ENCODE assay signal across 9 cellular contexts in genomic region chr6:53979468-53980067, GRCh38.
DNase-seq lines count a peak whose midpoint lies in the region; ATAC-seq and TF ChIP-seq lines count a peak whose summit lies in the region.
"Had no signal": no experiment of that assay in that cellular context is flagged by ENCODE, and none has a peak within 500 bp of the region (broad histone marks: within the 10 kb centered on the region; RNA-seq: fewer than 3 reads in every experiment).

No MANE protein-coding gene starts in this region.

- peak; percentile 21 for DNase-seq in COR-L47 (lab: John Stamatoyannopoulos, UW)
- DNase-seq in GM19238 (ENCODE audit: insufficient read length, low spot score), result peak; percentile 3
- peak; percentile 33 for DNase-seq in NCI-H2227 treated with DMSO at 0.1 percent for 48 hours (lab: John Stamatoyannopoulos, UW)
- DNase-seq in MCF 10A (ENCODE audit: unreplicated experiment), result peak; percentile 58
- DNase-seq in medulla oblongata (ENCODE audit: extremely low spot score), result peak; percentile 69
- DNase-seq in effector memory CD8-positive, alpha-beta T cell, result no peak
- DNase-seq in NCI-H187 (lab: John Stamatoyannopoulos, UW), result no peak

- CTCF ChIA-PET in MCF 10A (lab: Yijun Ruan, JAX), result interaction anchor here (1.1 to 1.7 kb wide), 3 partner anchors 261 to 291 kb away, joined by 3 to 7 read pairs (median 6); no protein-coding TSS in a partner anchor

- H3K9me3 Mint-ChIP-seq in MCF 10A (ENCODE audit: unreplicated experiment), result no peaks in the 10 kb centered on the region
- no peaks in the 10 kb centered on the region for H3K9me3 Mint-ChIP-seq in effector memory CD8-positive, alpha-beta T cell
- H3K9me3 Mint-ChIP-seq: naive thymus-derived CD8-positive, alpha-beta T cell had no signal

- no TSS peak for BruUV-seq in MCF 10A (replicated peaks; lab: Mats Ljungman, UMichigan)

- ATAC-seq in effector memory CD8-positive, alpha-beta T cell (replicated peaks), result no peak
- ATAC-seq in GM21529 (IDR thresholded peaks at IDR 0.05; ENCODE audit: unreplicated experiment), result no peak
- ATAC-seq: naive thymus-derived CD8-positive, alpha-beta T cell had no signal

- no peaks in the 10 kb centered on the region for H3K36me3 Mint-ChIP-seq in MCF 10A (ENCODE audit: insufficient read depth, unreplicated experiment)
- H3K36me3 Mint-ChIP-seq in effector memory CD8-positive, alpha-beta T cell (ENCODE audit: insufficient read depth), result no peaks in the 10 kb centered on the region
- H3K36me3 Mint-ChIP-seq: naive thymus-derived CD8-positive, alpha-beta T cell had no signal

- peak; percentile 72 for TF ChIP-seq CTCF in MCF 10A (IDR thresholded peaks at IDR 0.05; ENCODE audit: unreplicated experiment)

- no peaks in the 10 kb centered on the region for H3K27me3 Mint-ChIP-seq in MCF 10A (ENCODE audit: insufficient read depth, unreplicated experiment)
- H3K27me3 Mint-ChIP-seq in effector memory CD8-positive, alpha-beta T cell, result peaks cover 8 to 16% of the 10 kb centered on the region in 2 donors

- POLR2A ChIA-PET in MCF 10A (lab: Yijun Ruan, JAX), result no interaction called here

- no peak overlapping the region for H3K27ac Mint-ChIP-seq in MCF 10A (ENCODE audit: low read depth, unreplicated experiment)
- no peak overlapping the region for H3K27ac Mint-ChIP-seq in effector memory CD8-positive, alpha-beta T cell
- H3K27ac Mint-ChIP-seq: naive thymus-derived CD8-positive, alpha-beta T cell had no signal

- no peak overlapping the region for H3K4me3 Mint-ChIP-seq in MCF 10A (ENCODE audit: unreplicated experiment)
- no peak overlapping the region for H3K4me3 Mint-ChIP-seq in effector memory CD8-positive, alpha-beta T cell
- H3K4me3 Mint-ChIP-seq: naive thymus-derived CD8-positive, alpha-beta T cell had no signal

- intact Hi-C loops in MCF 10A (cut with micrococcal nuclease), result loop anchor here (1.0 to 10.0 kb wide), 6 partner anchors 260 to 1465 kb away; no protein-coding TSS in a partner anchor

- peaks cover 17% of the 10 kb centered on the region for H3K4me1 Mint-ChIP-seq in MCF 10A (ENCODE audit: insufficient read depth, unreplicated experiment)
- H3K4me1 Mint-ChIP-seq in effector memory CD8-positive, alpha-beta T cell (ENCODE audit: low read depth in 2 of 2), result no peaks in the 10 kb centered on the region
- H3K4me1 Mint-ChIP-seq: naive thymus-derived CD8-positive, alpha-beta T cell had no signal

Comparison
In these comparisons a context has a peak if more than half of its experiments do, and no peak if none do; other contexts are left out.
1. DNase-seq: peak in COR-L47 (single experiment), GM19238 (single experiment), NCI-H2227 treated with DMSO at 0.1 percent for 48 hours (single experiment), MCF 10A (single experiment) and medulla oblongata (single experiment); none in effector memory CD8-positive, alpha-beta T cell (0 of 3) and NCI-H187 (0 of 2).